5 cellular contexts compared by ENCODE assay signal in the genomic region with DNA sequence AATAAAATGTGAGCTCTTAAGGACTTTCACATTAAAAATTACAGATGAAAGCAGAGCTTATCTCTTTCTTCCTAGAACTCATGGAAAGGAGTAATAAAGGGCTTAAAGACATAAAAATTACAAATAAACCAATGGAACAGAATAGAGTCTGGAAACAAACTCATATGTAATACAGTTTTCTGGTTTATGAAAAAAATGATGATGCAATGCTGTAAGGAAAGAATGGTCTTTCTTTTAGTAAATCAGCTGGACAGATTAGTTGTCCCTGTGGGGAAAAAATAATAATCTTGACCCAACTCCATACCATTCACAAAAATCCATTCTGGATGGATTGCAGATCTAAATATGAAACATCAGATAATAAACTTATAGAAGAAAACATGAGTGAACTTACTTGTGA.
"Had no signal": no experiment of that assay in that cellular context is flagged by ENCODE, and none has a peak within 500 bp of the region (broad histone marks: within the 10 kb centered on the region; RNA-seq: fewer than 3 reads in every experiment).

No MANE protein-coding gene starts in this region.

- H3K9ac ChIP-seq: KMS-11 had no signal

- H3K4me2 ChIP-seq: KMS-11 had no signal

- H3K27ac ChIP-seq: HL-60, KMS-11 had no signal

- DNase-seq: KBM-7, KG1 had no signal

- FAIRE-seq: HTR-8/SVneo had no signal
